Comparison of ENCODE assay signal across 1 cellular context in the genomic region with DNA sequence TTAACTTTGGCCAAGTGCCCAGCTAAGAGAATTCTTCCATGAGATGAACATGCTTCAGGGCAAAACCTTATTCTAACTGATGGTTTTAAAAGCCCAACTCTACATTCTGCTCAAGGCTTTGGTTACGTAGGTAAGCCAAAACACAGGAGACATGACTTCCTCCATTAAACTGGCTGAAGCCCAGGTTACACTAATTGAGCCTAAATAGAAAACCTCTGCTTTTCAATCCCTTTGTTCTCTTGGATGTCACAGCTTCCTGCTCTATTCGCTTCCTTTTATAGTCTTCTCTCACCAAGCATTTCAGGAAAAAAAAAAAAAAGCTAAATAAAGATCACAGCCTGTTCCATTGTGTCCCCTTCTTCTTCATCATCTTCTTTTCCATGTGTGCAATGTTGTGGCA.
TF ChIP-seq lines count a peak whose summit lies in the region.

No MANE protein-coding gene starts in this region.

TF ChIP-seq in H1, 55 proteins besides CTCF, POLR2A, EP300 and RAD21:
- TF ChIP-seq SRF (IDR thresholded peaks at IDR 0.05; ENCODE audit: low read depth, low read length) (peak; percentile 45; the same call in 1 of the 2 replicates), BRCA1 (IDR thresholded peaks at IDR 0.05; ENCODE audit: low read depth, low read length) (no peak), RBBP5 (IDR thresholded peaks at IDR 0.05; ENCODE audit: borderline replicate concordance, low read depth, low read length) (no peak)
